Comparison of ENCODE assay signal across 10 cellular contexts in the genomic region with DNA sequence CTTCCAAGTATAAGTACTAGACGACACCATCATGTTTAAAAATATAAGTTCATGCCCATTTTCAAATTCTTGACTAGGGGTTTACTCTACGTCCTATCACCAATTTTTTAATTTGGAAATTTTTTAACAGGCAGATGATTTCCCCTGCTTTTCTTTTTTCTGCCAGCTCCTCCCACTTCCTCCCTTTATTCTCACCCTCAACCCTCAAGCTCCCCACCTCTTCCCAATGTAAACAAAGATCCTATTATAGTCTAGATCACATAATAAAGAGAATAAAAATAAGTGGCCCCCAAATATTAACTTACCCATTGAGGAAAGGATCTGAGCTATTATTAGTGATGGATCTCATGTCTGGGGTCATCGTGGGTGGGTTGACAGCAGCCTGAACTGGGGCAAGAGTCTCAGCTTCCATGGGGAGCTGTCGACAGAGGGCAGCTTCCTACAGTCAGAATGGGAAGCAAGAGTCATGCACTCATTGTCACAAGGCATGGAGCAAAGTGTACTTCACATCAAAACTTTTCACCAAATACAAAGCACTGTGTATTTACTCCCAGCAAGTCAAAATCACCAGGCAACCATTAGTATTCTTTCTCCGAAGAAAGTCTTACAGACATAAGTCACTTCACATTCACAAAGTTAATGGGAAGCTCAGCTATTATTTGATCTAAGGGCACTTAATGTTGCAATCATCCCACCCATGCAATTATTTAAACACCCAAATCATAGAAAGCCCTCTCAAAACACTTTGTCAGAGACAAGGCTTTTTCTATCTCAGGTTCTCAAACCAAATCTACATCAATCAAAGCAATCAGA. TPM values are rescaled to one million over a fixed set of nuclear protein-coding genes. Genes with fewer than 3 reads are reported as not detected.
DNase-seq lines count a peak whose midpoint lies in the region; ATAC-seq and TF ChIP-seq lines count a peak whose summit lies in the region.
"Had no signal": no experiment of that assay in that cellular context is flagged by ENCODE, and none has a peak within 500 bp of the region (broad histone marks: within the 10 kb centered on the region; RNA-seq: fewer than 3 reads in every experiment).

No MANE protein-coding gene starts in this region.

- 0 out of 2 replicates have a peak overlapping the region, but pooled peaks have one; percentile 3 for H3K27ac ChIP-seq in ACC112 (ENCODE audit: low read depth, low read length)
- peak overlapping the region; percentile 10 for H3K27ac ChIP-seq in muscle layer of colon (ENCODE audit: low read depth, low read length)
- no peak overlapping the region for H3K27ac ChIP-seq in PC-3 (ENCODE audit: low read length)
- H3K27ac ChIP-seq: BLaER1 had no signal

- no peak for TF ChIP-seq CTCF in PC-3 (conservative IDR thresholded peaks at IDR 0.05; ENCODE audit: low read depth, low read length)

- no peaks in the 10 kb centered on the region for H3F3A ChIP-seq in PC-3 (ENCODE audit: low read length, unreplicated experiment)

- CTCF ChIA-PET in PC-3 (lab: Charles Lee) = no interaction called here

- intact Hi-C loops in PC-3 (cut with micrococcal nuclease) = no loop called here

- H3K4me3 ChIP-seq in ACC112 (ENCODE audit: low read depth, low read length) (no peak overlapping the region), muscle layer of colon (ENCODE audit: low read depth in 1 of 2, low read length in 2 of 2) (no peak overlapping the region), PC-3 (ENCODE audit: low read length) (no peak overlapping the region)
- H3K4me3 ChIP-seq: BLaER1 had no signal

- peaks cover 25% of the 10 kb centered on the region for H3K79me2 ChIP-seq in ACC112 (ENCODE audit: control insufficient read depth, insufficient read depth, low read length, unreplicated experiment)
- H3K79me2 ChIP-seq in PC-3 (ENCODE audit: low read length) = peaks cover 30% of the 10 kb centered on the region

- POLR2A ChIA-PET in PC-3 (lab: Charles Lee; ENCODE audit: unreplicated experiment) = no interaction called here

- no peak overlapping the region for H3K4me2 ChIP-seq in PC-3 (ENCODE audit: low read length)
- H3K4me2 ChIP-seq: BLaER1 had no signal

- no peaks in the 10 kb centered on the region for H3K9me3 ChIP-seq in muscle layer of colon (ENCODE audit: low read length)
- H3K9me3 ChIP-seq in PC-3 (ENCODE audit: low read length) = no peaks in the 10 kb centered on the region
- H3K9me3 ChIP-seq: BLaER1 had no signal

- H3K9me2 ChIP-seq in PC-3 (replicated peaks; ENCODE audit: low read length) = no peaks in the 10 kb centered on the region

- DNase-seq in NCI-H69 (lab: John Stamatoyannopoulos, UW) (peak; percentile 63), fibroblast of gingiva (ENCODE audit: low read depth) (peak; percentile 41), PC-3 (no peak), midbrain (lab: John Stamatoyannopoulos, UW) (no peak), mesenteric fat pad (ENCODE audit: low spot score) (no peak)
- DNase-seq: GOT3 had no signal

- H3K9ac ChIP-seq in muscle layer of colon (ENCODE audit: low read length) (no peak overlapping the region), PC-3 (ENCODE audit: low read length) (no peak overlapping the region)
- H3K9ac ChIP-seq: BLaER1 had no signal

- no peak overlapping the region for H2AFZ ChIP-seq in ACC112 (ENCODE audit: low read length, unreplicated experiment)
- no peak overlapping the region for H2AFZ ChIP-seq in PC-3 (ENCODE audit: low read length)

- no peaks in the 10 kb centered on the region for H4K20me1 ChIP-seq in PC-3 (ENCODE audit: low read length)
- H4K20me1 ChIP-seq: BLaER1 had no signal

- no peak for ATAC-seq in GM21825 (IDR thresholded peaks at IDR 0.05; ENCODE audit: unreplicated experiment)
- no peak for ATAC-seq in PC-3

- BruUV-seq in PC-3 (replicated peaks; lab: Mats Ljungman, UMichigan) = no TSS peak

- peaks cover 26% of the 10 kb centered on the region for H3K36me3 ChIP-seq in ACC112 (ENCODE audit: insufficient read depth, low read length)
- peaks cover 27% of the 10 kb centered on the region for H3K36me3 ChIP-seq in muscle layer of colon (ENCODE audit: insufficient read depth, low read length)
- H3K36me3 ChIP-seq in PC-3 (ENCODE audit: low read depth, low read length) = peaks cover 36% of the 10 kb centered on the region
- H3K36me3 ChIP-seq: BLaER1 had no signal

- H3K4me1 ChIP-seq in ACC112 (ENCODE audit: control insufficient read depth, insufficient read depth, low read length, unreplicated experiment) (peaks cover 17% of the 10 kb centered on the region), muscle layer of colon (ENCODE audit: insufficient read depth, low read length) (peaks cover 31% of the 10 kb centered on the region), PC-3 (ENCODE audit: insufficient read depth, low read length) (no peaks in the 10 kb centered on the region)

- H3K27me3 ChIP-seq in ACC112 (ENCODE audit: insufficient read depth, low read length) (no peaks in the 10 kb centered on the region), muscle layer of colon (ENCODE audit: control insufficient read depth in 1 of 2, insufficient read depth in 2 of 2, low read length in 2 of 2) (no peaks in the 10 kb centered on the region), PC-3 (ENCODE audit: low read length) (no peaks in the 10 kb centered on the region)
- H3K27me3 ChIP-seq: BLaER1 had no signal

RNA-seq across cellular contexts. Expression of gene TM4SF4, which starts 53.2 kb away (rescaled TPM):
- 0.23 and 0.40 TPM in 2 replicates for total RNA-seq in PC-3 (2014; rRNA removed)
- total RNA-seq in mesenteric fat pad = 1.7 TPM

Comparison
In these comparisons a context has a peak if more than half of its experiments do, and no peak if none do; other contexts are left out.
1. DNase-seq: peak in NCI-H69 (single experiment) and fibroblast of gingiva (single experiment); none in PC-3 (single experiment), midbrain (single experiment) and mesenteric fat pad (single experiment).